ENCODE assay signal across 13 cellular contexts in genomic region chr15:78341057-78341763, GRCh38. TPM values are rescaled to one million over a fixed set of nuclear protein-coding genes. Genes with fewer than 3 reads are reported as not detected.
DNase-seq lines count a peak whose midpoint lies in the region; ATAC-seq and TF ChIP-seq lines count a peak whose summit lies in the region.
"Had no signal": no experiment of that assay in that cellular context is flagged by ENCODE, and none has a peak within 500 bp of the region (broad histone marks: within the 10 kb centered on the region; RNA-seq: fewer than 3 reads in every experiment).

No MANE protein-coding gene starts in this region.

- peaks cover 79% of the 10 kb centered on the region for H3K27me3 Mint-ChIP-seq in progenitor cell of endocrine pancreas

- no peak overlapping the region for H3K27ac Mint-ChIP-seq in progenitor cell of endocrine pancreas

- H3K9me3 ChIP-seq in RWPE2 (ENCODE audit: severe bottlenecking) (no peaks in the 10 kb centered on the region), iPS-18a (ENCODE audit: control insufficient read depth, low read depth, low read length) (no peaks in the 10 kb centered on the region)

- H3K4me1 ChIP-seq in RWPE2 (ENCODE audit: insufficient read depth, poor library complexity, severe bottlenecking) (no peaks in the 10 kb centered on the region), iPS-18a (ENCODE audit: control insufficient read depth, low read depth, low read length) (peaks cover 15% of the 10 kb centered on the region)

- peaks cover 2% of the 10 kb centered on the region for H3K4me1 Mint-ChIP-seq in progenitor cell of endocrine pancreas (ENCODE audit: low read depth)

- TF ChIP-seq CTCF in RWPE2 (IDR thresholded peaks at IDR 0.05; ENCODE audit: poor library complexity, severe bottlenecking) (no peak), progenitor cell of endocrine pancreas (IDR thresholded peaks at IDR 0.05; ENCODE audit: unreplicated experiment) (no peak)

- peak overlapping the region; percentile 59 for H3K4me3 Mint-ChIP-seq in progenitor cell of endocrine pancreas (ENCODE audit: low read depth)

- no peaks in the 10 kb centered on the region for H3K9me3 Mint-ChIP-seq in progenitor cell of endocrine pancreas (ENCODE audit: low read depth)

- DNase-seq in NCI-H146 (lab: John Stamatoyannopoulos, UW): peak; percentile 29
- no peak for DNase-seq in NCI-H146 treated with DMSO at 0.1 percent for 48 hours (lab: John Stamatoyannopoulos, UW; ENCODE audit: unreplicated experiment)
- no peak for DNase-seq in RWPE2 (ENCODE audit: low spot score)
- DNase-seq in progenitor cell of endocrine pancreas (ENCODE audit: low spot score, unreplicated experiment): peak; percentile 32
- no peak for DNase-seq in activated CD4-positive, alpha-beta T cell treated with anti-CD3 and anti-CD28 coated beads, Interleukin-2, amount 50 U/mL, for 1 hour
- no peak for DNase-seq in activated CD4-positive, CD25-positive, alpha-beta regulatory T cell (lab: John Stamatoyannopoulos, UW)
- no peak for DNase-seq in SW 1271 (lab: John Stamatoyannopoulos, UW)
- DNase-seq: NCI-H1092 treated with DMSO at 0.1 percent for 48 hours; NK-92 treated with Interleukin-12 subunit alpha and Interleukin-12 subunit beta, amount 100 ng/mL, for 24 hours had no signal

- no peaks in the 10 kb centered on the region for H3K36me3 Mint-ChIP-seq in progenitor cell of endocrine pancreas (ENCODE audit: insufficient read depth)

- H3K4me3 ChIP-seq in RWPE2 (ENCODE audit: severe bottlenecking) (no peak overlapping the region), iPS-18a (ENCODE audit: low read length) (peak overlapping the region; percentile 56)

- H3K36me3 ChIP-seq in RWPE2 (ENCODE audit: low read depth): no peaks in the 10 kb centered on the region
- H3K36me3 ChIP-seq in iPS-18a (ENCODE audit: control insufficient read depth, low read depth, low read length): peaks cover 23% of the 10 kb centered on the region

- H3K27me3 ChIP-seq in RWPE2 (ENCODE audit: insufficient read depth, poor library complexity, severe bottlenecking): peaks cover 88% of the 10 kb centered on the region
- peaks cover 42% of the 10 kb centered on the region for H3K27me3 ChIP-seq in iPS-18a (ENCODE audit: control insufficient read depth, insufficient read depth, low read length)

- no peak overlapping the region for H3K27ac ChIP-seq in RWPE2 (ENCODE audit: poor library complexity, severe bottlenecking)
- no peak overlapping the region for H3K27ac ChIP-seq in iPS-18a (ENCODE audit: low read length)

- peak overlapping the region; percentile 62 for H3K9ac ChIP-seq in iPS-18a (ENCODE audit: low read length)

- peak; percentile 71 for ATAC-seq in RWPE2 (ENCODE audit: low read depth)

RNA-seq across cellular contexts. Expression of gene CRABP1, which starts 1.1 kb away (rescaled TPM):
- 1.1 and 2.8 TPM in 2 replicates for total RNA-seq in progenitor cell of endocrine pancreas
- total RNA-seq: A172, HT-29, ureter had no signal

RNA-seq across cellular contexts. Expression of gene SKIC8, which starts 41.8 kb away (rescaled TPM):
- 46.1 and 51.4 TPM in 2 replicates for total RNA-seq in progenitor cell of endocrine pancreas

Comparison
In these comparisons a context has a peak if more than half of its experiments do, and no peak if none do; other contexts are left out.
1. DNase-seq: peak in NCI-H146 (single experiment) and progenitor cell of endocrine pancreas (single experiment); none in NCI-H146 treated with DMSO at 0.1 percent for 48 hours (single experiment), RWPE2 (single experiment), activated CD4-positive, alpha-beta T cell treated with anti-CD3 and anti-CD28 coated beads, Interleukin-2, amount 50 U/mL, for 1 hour (single experiment), activated CD4-positive, CD25-positive, alpha-beta regulatory T cell (0 of 4) and SW 1271 (0 of 2).